In genomic region chr22:20495861-20496681, GRCh38 we compare ENCODE assay signal across 8 cellular contexts. TPM values are rescaled to one million over a fixed set of nuclear protein-coding genes. Genes with fewer than 3 reads are reported as not detected.
A peak's percentile ranks its signal among the peaks of the same experiment; 100 is the strongest.
DNase-seq lines count a peak whose midpoint lies in the region; ATAC-seq and TF ChIP-seq lines count a peak whose summit lies in the region.

No MANE protein-coding gene starts in this region.

- peak; percentile 75 to 88 for TF ChIP-seq CTCF in brain (conservative IDR thresholded peaks at IDR 0.05)
- TF ChIP-seq CTCF in gastrocnemius medialis (IDR thresholded peaks at IDR 0.05 in 4 of 5, conservative IDR thresholded peaks at IDR 0.05 in 1 of 5): peak in 4 of 5 experiments; percentile 88 to 92 (median 90)

- H3K4me3 ChIP-seq in iPS DF 6.9 (ENCODE audit: low read length): peak overlapping the region; percentile 83; the same call in 1 of the 2 replicates
- H3K4me3 ChIP-seq in gastrocnemius medialis: peak overlapping the region; percentile 63 to 74 (median 72)

- H3K9me3 ChIP-seq in iPS DF 6.9 (ENCODE audit: control insufficient read depth, insufficient read depth, low read length): no peaks in the 10 kb centered on the region
- H3K9me3 ChIP-seq in gastrocnemius medialis: no peaks in the 10 kb centered on the region

- H3K27me3 Mint-ChIP-seq in brain: no peaks in the 10 kb centered on the region

- intact Hi-C loops in gastrocnemius medialis (cut with DNase I; ENCODE audit: low total_unique reads): loop anchor here (1.0 to 10.0 kb wide), 9 partner anchors 11 to 475 kb away; partner anchors contain the start of genes CRKL, DGCR6L, DGCR8 and MED15

- in situ Hi-C loops in gastrocnemius medialis (cut with MboI; ENCODE audit: low sequenced_read_pairs in 4 of 4): loop anchor here in 1 of 4 donors (5.0 kb wide), 1 partner anchor 79 kb away; no protein-coding TSS in a partner anchor

- H3K36me3 Mint-ChIP-seq in brain: peaks cover 18% of the 10 kb centered on the region

- H3K27me3 ChIP-seq in iPS DF 6.9 (ENCODE audit: control insufficient read depth, insufficient read depth, low read length) (peaks cover 4% of the 10 kb centered on the region; the same call in 1 of the 2 replicates), gastrocnemius medialis (no peaks in the 10 kb centered on the region)

- 100% methylated on average over 2 of the region's 54 CpGs for WGBS in iPS DF 6.9 (ENCODE audit: insufficient coverage, insufficient read length)

- ATAC-seq in HG02973 (IDR thresholded peaks at IDR 0.05; ENCODE audit: unreplicated experiment) (peak; percentile 81), gastrocnemius medialis (peak; percentile 84)

- peak overlapping the region; percentile 93 to 96 (median 94) for H3K4me3 Mint-ChIP-seq in brain

- TF ChIP-seq POLR2A in gastrocnemius medialis (IDR thresholded peaks at IDR 0.05): peak; percentile 90 to 96

- no peaks in the 10 kb centered on the region; the same call in 1 of the 2 replicates for H3K36me3 ChIP-seq in iPS DF 6.9 (ENCODE audit: control insufficient read depth, insufficient read depth, low read length)
- peaks cover 0 to 2% of the 10 kb centered on the region in 2 donors for H3K36me3 ChIP-seq in gastrocnemius medialis

- H3K27ac ChIP-seq in iPS DF 6.9 (ENCODE audit: low read length): no peak overlapping the region
- peak overlapping the region; percentile 92 to 96 (median 96) for H3K27ac ChIP-seq in gastrocnemius medialis

- peaks cover 0 to 3% (median 0%) of the 10 kb centered on the region in 5 experiments for H3K9me3 Mint-ChIP-seq in brain

- H3K27ac Mint-ChIP-seq in brain: peak overlapping the region; percentile 96 to 99 (median 99)

- no peaks in the 10 kb centered on the region; the same call in 1 of the 2 replicates for H3K4me1 ChIP-seq in iPS DF 6.9 (ENCODE audit: control insufficient read depth, insufficient read depth, low read length)
- peaks cover 10 to 16% of the 10 kb centered on the region in 2 donors for H3K4me1 ChIP-seq in gastrocnemius medialis

- H3K4me1 Mint-ChIP-seq in brain: peaks cover 57% of the 10 kb centered on the region

- DNase-seq in SIG-M5 treated with dmso at 0.1 percent for 504 hours (lab: John Stamatoyannopoulos, UW; ENCODE audit: unreplicated experiment): peak; percentile 89
- no peak for DNase-seq in SIG-M5 (lab: John Stamatoyannopoulos, UW)
- peak; percentile 58 for DNase-seq in NCI-H2107 (lab: John Stamatoyannopoulos, UW)
- peak; percentile 94 for DNase-seq in UCSD-AML1 (lab: John Stamatoyannopoulos, UW; ENCODE audit: unreplicated experiment)
- DNase-seq in iPS DF 6.9 (ENCODE audit: low read depth, low spot score): peak; percentile 89
- peak; percentile 88 to 89 for DNase-seq in gastrocnemius medialis

RNA-seq across cellular contexts. Expression of gene KLHL22, which starts 0.5 kb away (rescaled TPM):
- polyA plus RNA-seq in brain (ENCODE audit: insufficient read depth, low read depth, low replicate concordance): 37.0 TPM
- 10 to 100 TPM; 24.1 to 32.2 (median 28.4) TPM for total RNA-seq in gastrocnemius medialis

RNA-seq across cellular contexts. Expression of gene MED15, which starts 11.3 kb away (rescaled TPM):
- polyA plus RNA-seq in brain (ENCODE audit: insufficient read depth, low read depth, low replicate concordance): 50.1 TPM
- 10 to 100 TPM; 37.5 to 69.4 (median 52.7) TPM for total RNA-seq in gastrocnemius medialis

RNA-seq across cellular contexts. Expression of gene SCARF2, which starts 58.4 kb away (rescaled TPM):
- polyA plus RNA-seq in brain (ENCODE audit: insufficient read depth, low read depth, low replicate concordance): 1.9 TPM
- 1 to 10 TPM; 1.8 to 4.0 (median 2.3) TPM for total RNA-seq in gastrocnemius medialis
